In the genomic region with DNA sequence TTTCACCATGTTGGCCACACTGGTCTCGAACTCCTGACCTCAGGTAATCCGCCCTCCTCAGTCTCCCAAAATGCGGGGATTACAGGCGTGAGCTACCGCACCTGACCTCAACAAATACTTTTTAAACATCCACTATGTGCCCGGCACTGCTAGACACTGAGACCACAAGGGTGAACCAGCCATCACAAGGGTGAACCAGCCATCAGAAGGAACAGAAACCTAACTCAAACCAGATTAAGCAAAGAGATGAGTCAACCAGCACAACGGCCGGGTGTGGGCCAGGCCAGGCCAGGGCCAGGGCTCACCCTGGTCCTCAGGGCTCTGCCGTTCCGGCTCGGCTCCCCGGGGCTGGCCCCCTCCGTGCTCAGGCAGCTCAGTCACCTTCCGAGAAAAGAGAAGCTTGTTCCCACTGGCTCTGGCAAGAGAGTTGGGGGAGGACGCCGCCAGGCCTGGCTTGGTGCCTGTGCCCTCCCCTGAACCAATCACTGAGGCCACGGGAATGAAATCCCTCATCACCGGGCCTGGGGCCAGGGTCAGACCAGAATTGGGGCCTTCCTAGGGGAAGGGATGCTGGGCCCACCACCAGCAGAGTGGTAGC, we compare ENCODE assay signal across 9 cellular contexts. TPM values are rescaled to one million over a fixed set of nuclear protein-coding genes. Genes with fewer than 3 reads are reported as not detected.
A peak's percentile ranks its signal among the peaks of the same experiment; 100 is the strongest.
DNase-seq lines count a peak whose midpoint lies in the region; ATAC-seq lines count a peak whose summit lies in the region.
"Had no signal": no experiment of that assay in that cellular context is flagged by ENCODE, and none has a peak within 500 bp of the region (broad histone marks: within the 10 kb centered on the region; RNA-seq: fewer than 3 reads in every experiment).

No MANE protein-coding gene starts in this region.

- ATAC-seq in GM19372 (IDR thresholded peaks at IDR 0.05; ENCODE audit: low read depth, unreplicated experiment) (peak; percentile 58), HG03558 (IDR thresholded peaks at IDR 0.05; ENCODE audit: extremely low read depth, unreplicated experiment) (peak; percentile 45)
- ATAC-seq: activated CD8-positive, alpha-beta T cell treated with anti-CD3 and anti-CD28 coated beads, Interleukin-2, amount 10 ng/mL, durations not matched to agents 7 days and 5 days had no signal

- no peaks in the 10 kb centered on the region for H3K36me3 Mint-ChIP-seq in activated naive CD4-positive, alpha-beta T cell treated with anti-CD3 and anti-CD28 coated beads for 36 hours (ENCODE audit: low read depth)

- no peaks in the 10 kb centered on the region for H3K9me3 Mint-ChIP-seq in activated naive CD4-positive, alpha-beta T cell treated with anti-CD3 and anti-CD28 coated beads for 36 hours

- no peak overlapping the region for H3K4me3 Mint-ChIP-seq in activated naive CD4-positive, alpha-beta T cell treated with anti-CD3 and anti-CD28 coated beads for 36 hours
- H3K4me3 Mint-ChIP-seq: activated CD8-positive, alpha-beta T cell treated with anti-CD3 and anti-CD28 coated beads, Interleukin-2, amount 10 ng/mL, durations not matched to agents 7 days and 5 days had no signal

- intact Hi-C loops in activated naive CD4-positive, alpha-beta T cell treated with anti-CD3 and anti-CD28 coated beads for 36 hours (cut with micrococcal nuclease): no loop called here

- no peak overlapping the region for H3K27ac Mint-ChIP-seq in activated naive CD4-positive, alpha-beta T cell treated with anti-CD3 and anti-CD28 coated beads for 36 hours
- H3K27ac Mint-ChIP-seq: activated CD8-positive, alpha-beta T cell treated with anti-CD3 and anti-CD28 coated beads, Interleukin-2, amount 10 ng/mL, durations not matched to agents 7 days and 5 days had no signal

- no peaks in the 10 kb centered on the region for H3K27me3 Mint-ChIP-seq in activated naive CD4-positive, alpha-beta T cell treated with anti-CD3 and anti-CD28 coated beads for 36 hours (ENCODE audit: low read depth)

- H3K4me1 Mint-ChIP-seq in activated naive CD4-positive, alpha-beta T cell treated with anti-CD3 and anti-CD28 coated beads for 36 hours (ENCODE audit: low read depth): peaks cover 2% of the 10 kb centered on the region

- CTCF ChIA-PET in activated naive CD4-positive, alpha-beta T cell treated with anti-CD3 and anti-CD28 coated beads for 36 hours (lab: Charles Lee): interaction anchor here (0.6 to 1.2 kb wide), 2 partner anchors 12 to 93 kb away, joined by 3 read pairs; no protein-coding TSS in a partner anchor

- DNase-seq in fibroblast of the conjunctiva (ENCODE audit: low read depth) (peak; percentile 57), stromal cell of bone marrow (ENCODE audit: low read depth) (peak; percentile 77)
- DNase-seq in activated CD4-positive, alpha-beta T cell treated with anti-CD3 and anti-CD28 coated beads for 4 hours: no peak
- no peak for DNase-seq in activated naive CD4-positive, alpha-beta T cell treated with anti-CD3 and anti-CD28 coated beads for 36 hours
- no peak for DNase-seq in activated CD4-positive, alpha-beta T cell treated with anti-CD3 and anti-CD28 coated beads for 48 hours
- DNase-seq in activated effector memory CD4-positive, alpha-beta T cell treated with Interleukin-2 at 50 U/mL for 16 hours: no peak
- DNase-seq: activated CD8-positive, alpha-beta T cell treated with anti-CD3 and anti-CD28 coated beads, Interleukin-2, amount 10 ng/mL, durations not matched to agents 7 days and 5 days had no signal

RNA-seq across cellular contexts. Expression of gene TEX44, which starts 4.4 kb away (rescaled TPM):
- total RNA-seq in activated naive CD4-positive, alpha-beta T cell treated with anti-CD3 and anti-CD28 coated beads for 36 hours: not detected
- total RNA-seq: activated CD8-positive, alpha-beta T cell treated with anti-CD3 and anti-CD28 coated beads, Interleukin-2, amount 10 ng/mL, durations not matched to agents 7 days and 5 days had no signal

Comparison
In these comparisons a context has a peak if more than half of its experiments do, and no peak if none do; other contexts are left out.
1. DNase-seq: peak in fibroblast of the conjunctiva (single experiment) and stromal cell of bone marrow (single experiment); none in activated CD4-positive, alpha-beta T cell treated with anti-CD3 and anti-CD28 coated beads for 4 hours (0 of 2), activated naive CD4-positive, alpha-beta T cell treated with anti-CD3 and anti-CD28 coated beads for 36 hours (single experiment), activated CD4-positive, alpha-beta T cell treated with anti-CD3 and anti-CD28 coated beads for 48 hours (single experiment) and activated effector memory CD4-positive, alpha-beta T cell treated with Interleukin-2 at 50 U/mL for 16 hours (single experiment).